Comparison of ENCODE assay signal across 8 cellular contexts in genomic region chr1:155093938-155094621, GRCh38. TPM values are rescaled to one million over a fixed set of nuclear protein-coding genes. Genes with fewer than 3 reads are reported as not detected.
DNase-seq lines count a peak whose midpoint lies in the region; ATAC-seq, FAIRE-seq and TF ChIP-seq lines count a peak whose summit lies in the region.

No MANE protein-coding gene starts in this region.

- no peaks in the 10 kb centered on the region for H3K79me2 ChIP-seq in HepG2 (ENCODE audit: insufficient read depth, low read length)

- FAIRE-seq in HepG2 (lab: Jason Lieb, UNC): no peak

- H3K4me2 ChIP-seq in HepG2 (ENCODE audit: low read depth, low read length): peak overlapping the region; percentile 75

- intact Hi-C loops in A673 (cut with micrococcal nuclease; ENCODE audit: unreplicated experiment) (loop anchor here (5.0 kb wide), 1 partner anchor 33 kb away; the partner anchor contains the start of gene EFNA1), HepG2 (cut with micrococcal nuclease; ENCODE audit: unreplicated experiment) (loop anchor here (1.0 to 5.0 kb wide), 4 partner anchors 33 to 73 kb away; partner anchors contain the start of genes DPM3, EFNA1 and SLC50A1)

- 0% methylated on average over 2 of the region's 12 CpGs for WGBS in HepG2 (ENCODE audit: low lambda C conversion rate)
- 9 to 11% methylated on average over 11 to 12 of the region's 12 CpGs for WGBS in upper lobe of left lung, 2 donors

- ATAC-seq in HepG2 (peak; percentile 54), upper lobe of left lung (ENCODE audit: low FRiP score in 2 of 2) (peak; percentile 43 to 47), GM18505 (IDR thresholded peaks at IDR 0.05; ENCODE audit: unreplicated experiment) (no peak)

- TF ChIP-seq POLR2A in HepG2 (IDR thresholded peaks at IDR 0.05; ENCODE audit: insufficient read depth in 1 of 2, low read depth in 2 of 2, low read length in 2 of 2) (no peak), upper lobe of left lung (IDR thresholded peaks at IDR 0.05) (no peak), GM18505 (IDR thresholded peaks at IDR 0.05; ENCODE audit: borderline replicate concordance, extremely low read depth, insufficient read depth, insufficient read length) (no peak)

- CTCF ChIA-PET in A673 (lab: Charles Lee): interaction anchor here (1.0 to 2.4 kb wide), 2 partner anchors 73 to 79 kb away, joined by 3 to 11 read pairs; partner anchors contain the start of gene KRTCAP2
- CTCF ChIA-PET in HepG2 (lab: Yijun Ruan, JAX; ENCODE audit: low intra/inter-chr PET ratio, low total read pairs): interaction anchor here (1.0 to 6.6 kb wide), 4 partner anchors 31 to 73 kb away, joined by 3 to 165 read pairs (median 13); partner anchors contain the start of genes DPM3 and SLC50A1

- H3K36me3 ChIP-seq in A673 (ENCODE audit: insufficient read depth, low read length, poor library complexity, severe bottlenecking) (no peaks in the 10 kb centered on the region), brain microvascular endothelial cell (replicated peaks) (no peaks in the 10 kb centered on the region), HepG2 (replicated peaks in 1 of 2; ENCODE audit: control insufficient read depth in 1 of 2, insufficient read depth in 2 of 2, low read length in 2 of 2) (no peaks in the 10 kb centered on the region), upper lobe of left lung (no peaks in the 10 kb centered on the region)

- peak; percentile 60 for TF ChIP-seq CTCF in A673 (conservative IDR thresholded peaks at IDR 0.05; ENCODE audit: low read depth, low read length)
- peak; percentile 35 for TF ChIP-seq CTCF in GM12874 (IDR thresholded peaks at IDR 0.05; ENCODE audit: insufficient read depth, low read depth, low read length)
- TF ChIP-seq CTCF in brain microvascular endothelial cell (IDR thresholded peaks at IDR 0.05; ENCODE audit: low read depth, low read length, missing control alignments): peak; percentile 58
- peak; percentile 66 for TF ChIP-seq CTCF in HepG2 (CRISPR knock-in tag; IDR thresholded peaks at IDR 0.05)
- peak in 4 of 6 experiments; percentile 3 to 48 (median 38) for TF ChIP-seq CTCF in upper lobe of left lung (IDR thresholded peaks at IDR 0.05)

- H3K9me3 ChIP-seq in A673 (ENCODE audit: low read depth, low read length, poor library complexity, severe bottlenecking) (no peaks in the 10 kb centered on the region), HepG2 (ENCODE audit: low read length) (no peaks in the 10 kb centered on the region), upper lobe of left lung (no peaks in the 10 kb centered on the region)

- peak; percentile 62 for DNase-seq in A673 (ENCODE audit: low spot score)
- peak; percentile 91 for DNase-seq in NCI-H69 (lab: John Stamatoyannopoulos, UW)
- DNase-seq in brain microvascular endothelial cell: no peak
- DNase-seq in HepG2 (ENCODE audit: low spot score): peak; percentile 46
- DNase-seq in upper lobe of left lung: peak in 1 of 2 donors; percentile 42
- DNase-seq in COLO829 (ENCODE audit: low spot score): no peak

- H3K9ac ChIP-seq in HepG2 (ENCODE audit: insufficient read depth, low read depth, low read length): no peak overlapping the region

- H3K4me3 ChIP-seq in A673 (ENCODE audit: low read depth, low read length, poor library complexity, severe bottlenecking) (no peak overlapping the region), brain microvascular endothelial cell (ENCODE audit: low read depth, low read length) (no peak overlapping the region), HepG2 (replicated peaks in 1 of 3; ENCODE audit: insufficient read depth in 1 of 3, low read depth in 2 of 3, low read length in 3 of 3) (peak overlapping the region in 2 of 3 experiments; percentile 23 to 54; a peak in 2 of 6 replicates), upper lobe of left lung (peak overlapping the region in 1 of 4 donors; percentile 12)

- no TSS peak for BruUV-seq in A673 (replicated peaks; lab: Mats Ljungman, UMichigan)
- no TSS peak for BruUV-seq in HepG2 (replicated peaks; lab: Mats Ljungman, UMichigan)

- H4K20me1 ChIP-seq in HepG2 (ENCODE audit: insufficient read depth, low read length): no peaks in the 10 kb centered on the region

- H3K27me3 ChIP-seq in A673 (replicated peaks; ENCODE audit: insufficient read depth, low read depth, low read length, poor library complexity): no peaks in the 10 kb centered on the region
- peaks cover 10% of the 10 kb centered on the region for H3K27me3 ChIP-seq in brain microvascular endothelial cell (replicated peaks)
- no peaks in the 10 kb centered on the region; a peak in 1 of 5 replicates for H3K27me3 ChIP-seq in HepG2 (ENCODE audit: control insufficient read depth in 1 of 2, insufficient read depth in 2 of 2, low read length in 2 of 2)
- H3K27me3 ChIP-seq in upper lobe of left lung: no peaks in the 10 kb centered on the region

- no peak overlapping the region for H2AFZ ChIP-seq in HepG2 (ENCODE audit: low read length)

- POLR2A ChIA-PET in A673 (lab: Charles Lee; ENCODE audit: low non-redundant PET): no interaction called here
- POLR2A ChIA-PET in HepG2 (lab: Yijun Ruan, JAX): interaction anchor here (1.0 to 1.4 kb wide), 2 partner anchors 31 to 36 kb away, joined by 3 read pairs; no protein-coding TSS in a partner anchor

- H3K4me1 ChIP-seq in A673 (ENCODE audit: insufficient read depth, low read length, poor library complexity, severe bottlenecking): peaks cover 7% of the 10 kb centered on the region
- peaks cover 53% of the 10 kb centered on the region for H3K4me1 ChIP-seq in HepG2 (ENCODE audit: insufficient read depth, low read length)
- peaks cover 13 to 21% (median 17%) of the 10 kb centered on the region in 4 donors for H3K4me1 ChIP-seq in upper lobe of left lung

- TF ChIP-seq EP300 in HepG2 (IDR thresholded peaks at IDR 0.05; ENCODE audit: low read depth in 2 of 2, low read length in 2 of 2) (no peak), HepG2 (CRISPR knock-in tag; IDR thresholded peaks at IDR 0.05; ENCODE audit: borderline replicate concordance) (no peak), upper lobe of left lung (IDR thresholded peaks at IDR 0.05) (no peak)

- TF ChIP-seq RAD21 in HepG2 (CRISPR knock-in tag; IDR thresholded peaks at IDR 0.05): no peak; the same call in none of the 2 replicates

- no peak overlapping the region for H3K27ac ChIP-seq in A673 (ENCODE audit: low read depth, low read length, poor library complexity, severe bottlenecking)
- H3K27ac ChIP-seq in brain microvascular endothelial cell: no peak overlapping the region
- peak overlapping the region; percentile 0 for H3K27ac ChIP-seq in HepG2 (ENCODE audit: extremely low read length, insufficient read depth, low read length)
- H3K27ac ChIP-seq in upper lobe of left lung: peak overlapping the region; percentile 6 to 77 (median 72)

- in situ Hi-C loops in brain microvascular endothelial cell (cut with HindIII; ENCODE audit: low pct_ligation_motif_present, low sequenced_read_pairs) (no loop called here), HepG2 (cut with HindIII; ENCODE audit: extremely low pct_ligation_motif_present, low pct_unique_long_range_greater_than_20kb) (loop anchor here (5.0 kb wide), 2 partner anchors 33 to 73 kb away; partner anchors contain the start of gene EFNA1)

RNA-seq across cellular contexts. Expression of gene EFNA3, which starts 15.4 kb away (rescaled TPM):
- total RNA-seq in A673 (2021) (5.8 and 8.9 TPM in 2 replicates), HepG2 (2016; rRNA removed; fragmentation: Illumina TruSeq; extraction: Trizol) (1.0 and 1.6 TPM in 2 replicates), upper lobe of left lung (1 to 10 TPM in 4 of 6 donors, under 1 TPM in 2; 0.33 to 2.1 (median 1.4) TPM)
- total RNA-seq in HepG2 (2016; cell fraction: cytosol; rRNA removed; fragmentation: Illumina TruSeq; extraction: Trizol; ENCODE audit: low read depth): 0.62 and 0.71 TPM in 2 replicates
- 1.1 and 1.4 TPM in 2 replicates for total RNA-seq in HepG2 (2016; cell fraction: insoluble cytoplasmic fraction; rRNA removed; fragmentation: Illumina TruSeq; extraction: Trizol)
- total RNA-seq in HepG2 (2016; cell fraction: membrane; rRNA removed; fragmentation: Illumina TruSeq; extraction: Trizol): 1.1 TPM in 2 replicates
- 0.22 and 0.34 TPM in 2 replicates for total RNA-seq in HepG2 (2016; cell fraction: nucleus; rRNA removed; fragmentation: Illumina TruSeq; extraction: Trizol)
- polyA plus RNA-seq in HepG2 (2011; rRNA removed): 5.7 and 6.8 TPM in 2 replicates
- polyA plus RNA-seq in HepG2 (2011; cell fraction: cytosol; rRNA removed): 3.6 and 6.1 TPM in 2 replicates
- polyA plus RNA-seq in HepG2 (2011; cell fraction: nucleus; rRNA removed): 6.0 and 6.7 TPM in 2 replicates
- polyA plus RNA-seq in HepG2 (2012): 4.7 and 5.0 TPM in 2 replicates
- 0.71 and 0.87 TPM in 2 replicates for polyA plus RNA-seq in HepG2 (2016; cell fraction: cytosol; fragmentation: Illumina TruSeq; extraction: Trizol; ENCODE audit: low read depth)
- 1.6 and 1.7 TPM in 2 replicates for polyA plus RNA-seq in HepG2 (2016; cell fraction: insoluble cytoplasmic fraction; fragmentation: Illumina TruSeq; extraction: Trizol; ENCODE audit: low read depth)
- polyA plus RNA-seq in HepG2 (2016; cell fraction: membrane; fragmentation: Illumina TruSeq; extraction: Trizol; ENCODE audit: low read depth): 0.94 and 1.0 TPM in 2 replicates
- polyA plus RNA-seq in HepG2 (2016; cell fraction: nucleus; fragmentation: Illumina TruSeq; extraction: Trizol; ENCODE audit: insufficient read depth, low read depth): 1.4 and 2.1 TPM in 2 replicates
- 8.7 and 10.6 TPM in 2 replicates for polyA minus RNA-seq in HepG2 (2011; rRNA and poly(A)+ RNA removed; ENCODE audit: low replicate concordance)
- 1.8 and 2.5 TPM in 2 replicates for polyA minus RNA-seq in HepG2 (2011; cell fraction: cytosol; rRNA and poly(A)+ RNA removed)
- 1.2 TPM in 1 of 2 replicates, not detected in the other for polyA minus RNA-seq in HepG2 (2011; cell fraction: nucleus; rRNA and poly(A)+ RNA removed)

RNA-seq across cellular contexts. Expression of gene EFNA4, which starts 30.5 kb away (rescaled TPM):
- total RNA-seq in A673 (2021) (17.0 and 18.8 TPM in 2 replicates), HepG2 (2016; rRNA removed; fragmentation: Illumina TruSeq; extraction: Trizol) (9.3 and 17.2 TPM in 2 replicates), upper lobe of left lung (1 to 10 TPM; 2.8 to 8.1 (median 7.0) TPM)
- total RNA-seq in HepG2 (2016; cell fraction: cytosol; rRNA removed; fragmentation: Illumina TruSeq; extraction: Trizol; ENCODE audit: low read depth): 7.3 and 8.5 TPM in 2 replicates
- 11.0 and 17.1 TPM in 2 replicates for total RNA-seq in HepG2 (2016; cell fraction: insoluble cytoplasmic fraction; rRNA removed; fragmentation: Illumina TruSeq; extraction: Trizol)
- total RNA-seq in HepG2 (2016; cell fraction: membrane; rRNA removed; fragmentation: Illumina TruSeq; extraction: Trizol): 8.8 and 11.0 TPM in 2 replicates
- total RNA-seq in HepG2 (2016; cell fraction: nucleus; rRNA removed; fragmentation: Illumina TruSeq; extraction: Trizol): 11.6 and 14.7 TPM in 2 replicates
- 12.0 and 13.9 TPM in 2 replicates for polyA plus RNA-seq in HepG2 (2011; rRNA removed)
- 10.6 and 13.8 TPM in 2 replicates for polyA plus RNA-seq in HepG2 (2011; cell fraction: cytosol; rRNA removed)
- polyA plus RNA-seq in HepG2 (2011; cell fraction: nucleus; rRNA removed): 8.4 and 8.6 TPM in 2 replicates
- polyA plus RNA-seq in HepG2 (2012): 6.5 and 7.0 TPM in 2 replicates
- 3.8 and 4.4 TPM in 2 replicates for polyA plus RNA-seq in HepG2 (2016; cell fraction: cytosol; fragmentation: Illumina TruSeq; extraction: Trizol; ENCODE audit: low read depth)
- 9.8 and 11.5 TPM in 2 replicates for polyA plus RNA-seq in HepG2 (2016; cell fraction: insoluble cytoplasmic fraction; fragmentation: Illumina TruSeq; extraction: Trizol; ENCODE audit: low read depth)
- 5.1 and 5.2 TPM in 2 replicates for polyA plus RNA-seq in HepG2 (2016; cell fraction: membrane; fragmentation: Illumina TruSeq; extraction: Trizol; ENCODE audit: low read depth)
- polyA plus RNA-seq in HepG2 (2016; cell fraction: nucleus; fragmentation: Illumina TruSeq; extraction: Trizol; ENCODE audit: insufficient read depth, low read depth): 25.7 and 27.9 TPM in 2 replicates
- 11.1 and 12.4 TPM in 2 replicates for polyA minus RNA-seq in HepG2 (2011; rRNA and poly(A)+ RNA removed; ENCODE audit: low replicate concordance)
- polyA minus RNA-seq in HepG2 (2011; cell fraction: cytosol; rRNA and poly(A)+ RNA removed): 4.8 and 5.1 TPM in 2 replicates
- 2.4 and 3.6 TPM in 2 replicates for polyA minus RNA-seq in HepG2 (2011; cell fraction: nucleus; rRNA and poly(A)+ RNA removed)

RNA-seq across cellular contexts. Expression of gene EFNA1, which starts 33.6 kb away (rescaled TPM):
- total RNA-seq in A673 (2021): 0.90 and 1.0 TPM in 2 replicates
- total RNA-seq in HepG2 (2016; rRNA removed; fragmentation: Illumina TruSeq; extraction: Trizol): 41.2 and 81.8 TPM in 2 replicates
- 20.3 and 22.5 TPM in 2 replicates for total RNA-seq in HepG2 (2016; cell fraction: cytosol; rRNA removed; fragmentation: Illumina TruSeq; extraction: Trizol; ENCODE audit: low read depth)
- 43.8 and 83.7 TPM in 2 replicates for total RNA-seq in HepG2 (2016; cell fraction: insoluble cytoplasmic fraction; rRNA removed; fragmentation: Illumina TruSeq; extraction: Trizol)
- total RNA-seq in HepG2 (2016; cell fraction: membrane; rRNA removed; fragmentation: Illumina TruSeq; extraction: Trizol): 37.3 and 39.8 TPM in 2 replicates
- 83.6 and 87.9 TPM in 2 replicates for total RNA-seq in HepG2 (2016; cell fraction: nucleus; rRNA removed; fragmentation: Illumina TruSeq; extraction: Trizol)
- polyA plus RNA-seq in HepG2 (2011; rRNA removed): 874 and 1,163 TPM in 2 replicates
- 750 and 916 TPM in 2 replicates for polyA plus RNA-seq in HepG2 (2011; cell fraction: cytosol; rRNA removed)
- polyA plus RNA-seq in HepG2 (2011; cell fraction: nucleus; rRNA removed): 390 and 585 TPM in 2 replicates
- polyA plus RNA-seq in HepG2 (2012): 254 and 427 TPM in 2 replicates
- 16.7 and 18.6 TPM in 2 replicates for polyA plus RNA-seq in HepG2 (2016; cell fraction: cytosol; fragmentation: Illumina TruSeq; extraction: Trizol; ENCODE audit: low read depth)
- polyA plus RNA-seq in HepG2 (2016; cell fraction: insoluble cytoplasmic fraction; fragmentation: Illumina TruSeq; extraction: Trizol; ENCODE audit: low read depth): 45.4 and 47.8 TPM in 2 replicates
- 25.2 and 27.9 TPM in 2 replicates for polyA plus RNA-seq in HepG2 (2016; cell fraction: membrane; fragmentation: Illumina TruSeq; extraction: Trizol; ENCODE audit: low read depth)
- polyA plus RNA-seq in HepG2 (2016; cell fraction: nucleus; fragmentation: Illumina TruSeq; extraction: Trizol; ENCODE audit: insufficient read depth, low read depth): 175 and 184 TPM in 2 replicates
- 139 and 593 TPM in 2 replicates for polyA minus RNA-seq in HepG2 (2011; rRNA and poly(A)+ RNA removed; ENCODE audit: low replicate concordance)
- polyA minus RNA-seq in HepG2 (2011; cell fraction: cytosol; rRNA and poly(A)+ RNA removed): 195 and 264 TPM in 2 replicates
- 72.6 and 120 TPM in 2 replicates for polyA minus RNA-seq in HepG2 (2011; cell fraction: nucleus; rRNA and poly(A)+ RNA removed)
- total RNA-seq in upper lobe of left lung: 100 to 1,000 TPM; 131 to 226 (median 164) TPM

RNA-seq across cellular contexts. Expression of gene SLC50A1, which starts 41.6 kb away (rescaled TPM):
- total RNA-seq in A673 (2021): 30.3 and 33.8 TPM in 2 replicates
- 16.4 and 22.5 TPM in 2 replicates for total RNA-seq in HepG2 (2016; rRNA removed; fragmentation: Illumina TruSeq; extraction: Trizol)
- 19.6 and 29.0 TPM in 2 replicates for total RNA-seq in HepG2 (2016; cell fraction: cytosol; rRNA removed; fragmentation: Illumina TruSeq; extraction: Trizol; ENCODE audit: low read depth)
- 14.6 and 22.8 TPM in 2 replicates for total RNA-seq in HepG2 (2016; cell fraction: insoluble cytoplasmic fraction; rRNA removed; fragmentation: Illumina TruSeq; extraction: Trizol)
- total RNA-seq in HepG2 (2016; cell fraction: membrane; rRNA removed; fragmentation: Illumina TruSeq; extraction: Trizol): 30.5 and 34.4 TPM in 2 replicates
- 13.0 and 15.2 TPM in 2 replicates for total RNA-seq in HepG2 (2016; cell fraction: nucleus; rRNA removed; fragmentation: Illumina TruSeq; extraction: Trizol)
- 46.8 and 49.5 TPM in 2 replicates for polyA plus RNA-seq in HepG2 (2011; rRNA removed)
- 53.5 and 57.9 TPM in 2 replicates for polyA plus RNA-seq in HepG2 (2011; cell fraction: cytosol; rRNA removed)
- 18.6 and 21.1 TPM in 2 replicates for polyA plus RNA-seq in HepG2 (2011; cell fraction: nucleus; rRNA removed)
- polyA plus RNA-seq in HepG2 (2012): 26.3 and 27.0 TPM in 2 replicates
- 24.2 and 36.2 TPM in 2 replicates for polyA plus RNA-seq in HepG2 (2016; cell fraction: cytosol; fragmentation: Illumina TruSeq; extraction: Trizol; ENCODE audit: low read depth)
- polyA plus RNA-seq in HepG2 (2016; cell fraction: insoluble cytoplasmic fraction; fragmentation: Illumina TruSeq; extraction: Trizol; ENCODE audit: low read depth): 20.1 and 21.0 TPM in 2 replicates
- 29.7 and 39.9 TPM in 2 replicates for polyA plus RNA-seq in HepG2 (2016; cell fraction: membrane; fragmentation: Illumina TruSeq; extraction: Trizol; ENCODE audit: low read depth)
- polyA plus RNA-seq in HepG2 (2016; cell fraction: nucleus; fragmentation: Illumina TruSeq; extraction: Trizol; ENCODE audit: insufficient read depth, low read depth): 35.6 and 36.4 TPM in 2 replicates
- 40.9 and 59.1 TPM in 2 replicates for polyA minus RNA-seq in HepG2 (2011; rRNA and poly(A)+ RNA removed; ENCODE audit: low replicate concordance)
- 12.3 and 19.1 TPM in 2 replicates for polyA minus RNA-seq in HepG2 (2011; cell fraction: cytosol; rRNA and poly(A)+ RNA removed)
- polyA minus RNA-seq in HepG2 (2011; cell fraction: nucleus; rRNA and poly(A)+ RNA removed): 7.8 and 9.8 TPM in 2 replicates
- 10 to 100 TPM; 19.9 to 49.9 (median 42.7) TPM for total RNA-seq in upper lobe of left lung

RNA-seq across cellular contexts. Expression of gene ADAM15, which starts 43.0 kb away (rescaled TPM):
- total RNA-seq in A673 (2021) (36.3 and 48.5 TPM in 2 replicates), HepG2 (2016; rRNA removed; fragmentation: Illumina TruSeq; extraction: Trizol) (12.3 and 25.6 TPM in 2 replicates), upper lobe of left lung (100 to 1,000 TPM in 4 of 6 donors, 10 to 100 TPM in 2; 52.1 to 246 (median 106) TPM)
- total RNA-seq in HepG2 (2016; cell fraction: cytosol; rRNA removed; fragmentation: Illumina TruSeq; extraction: Trizol; ENCODE audit: low read depth): 9.4 and 10.0 TPM in 2 replicates
- total RNA-seq in HepG2 (2016; cell fraction: insoluble cytoplasmic fraction; rRNA removed; fragmentation: Illumina TruSeq; extraction: Trizol): 11.8 and 25.5 TPM in 2 replicates
- total RNA-seq in HepG2 (2016; cell fraction: membrane; rRNA removed; fragmentation: Illumina TruSeq; extraction: Trizol): 12.6 and 15.4 TPM in 2 replicates
- 22.9 and 27.4 TPM in 2 replicates for total RNA-seq in HepG2 (2016; cell fraction: nucleus; rRNA removed; fragmentation: Illumina TruSeq; extraction: Trizol)
- polyA plus RNA-seq in HepG2 (2011; rRNA removed): 17.9 and 24.0 TPM in 2 replicates
- polyA plus RNA-seq in HepG2 (2011; cell fraction: cytosol; rRNA removed): 12.5 and 21.6 TPM in 2 replicates
- 100 and 115 TPM in 2 replicates for polyA plus RNA-seq in HepG2 (2011; cell fraction: nucleus; rRNA removed)
- polyA plus RNA-seq in HepG2 (2012): 14.8 and 20.2 TPM in 2 replicates
- polyA plus RNA-seq in HepG2 (2016; cell fraction: cytosol; fragmentation: Illumina TruSeq; extraction: Trizol; ENCODE audit: low read depth): 8.0 and 8.2 TPM in 2 replicates
- polyA plus RNA-seq in HepG2 (2016; cell fraction: insoluble cytoplasmic fraction; fragmentation: Illumina TruSeq; extraction: Trizol; ENCODE audit: low read depth): 10.2 and 14.0 TPM in 2 replicates
- polyA plus RNA-seq in HepG2 (2016; cell fraction: membrane; fragmentation: Illumina TruSeq; extraction: Trizol; ENCODE audit: low read depth): 11.2 and 16.1 TPM in 2 replicates
- polyA plus RNA-seq in HepG2 (2016; cell fraction: nucleus; fragmentation: Illumina TruSeq; extraction: Trizol; ENCODE audit: insufficient read depth, low read depth): 65.2 and 66.0 TPM in 2 replicates
- 69.0 and 416 TPM in 2 replicates for polyA minus RNA-seq in HepG2 (2011; rRNA and poly(A)+ RNA removed; ENCODE audit: low replicate concordance)
- 13.6 and 23.7 TPM in 2 replicates for polyA minus RNA-seq in HepG2 (2011; cell fraction: cytosol; rRNA and poly(A)+ RNA removed)
- 19.4 and 22.5 TPM in 2 replicates for polyA minus RNA-seq in HepG2 (2011; cell fraction: nucleus; rRNA and poly(A)+ RNA removed)

Comparison
In these comparisons a context has a peak if more than half of its experiments do, and no peak if none do; other contexts are left out.
1. DNase-seq: peak in A673 (single experiment), NCI-H69 (single experiment) and HepG2 (single experiment); none in brain microvascular endothelial cell (single experiment) and COLO829 (single experiment).
2. H3K27ac ChIP-seq: peak in HepG2 (single experiment) and upper lobe of left lung (4 of 4); none in A673 (single experiment) and brain microvascular endothelial cell (single experiment).
3. H3K4me3 ChIP-seq: peak in HepG2 (2 of 3); none in A673 (single experiment) and brain microvascular endothelial cell (single experiment).
4. RNA of gene EFNA1, which starts 33.6 kb away (total RNA-seq): 131 to 226 TPM in upper lobe of left lung and 20.3 to 87.9 TPM in HepG2; 0.90 to 1.0 TPM in A673; every median in the first group is over 10 times any median in the second.
5. Peak in every context shown above with its lines, with median percentiles within 50 percentile points of each other: CTCF ChIP-seq.